Comparison of ENCODE assay signal across 8 cellular contexts in genomic region chr11:64317961-64318693, GRCh38. TPM values are rescaled to one million over a fixed set of nuclear protein-coding genes. Genes with fewer than 3 reads are reported as not detected.
A peak's percentile ranks its signal among the peaks of the same experiment; 100 is the strongest.
DNase-seq lines count a peak whose midpoint lies in the region; ATAC-seq and TF ChIP-seq lines count a peak whose summit lies in the region.

Gene PRDX5, plus strand, starts transcription at chr11:64318121. Its CDS starts 95 bp downstream, at chr11:64318216.

- H4K20me1 ChIP-seq in PC-9 (ENCODE audit: insufficient read depth), result peaks cover 5% of the 10 kb centered on the region; the same call in 1 of the 2 replicates

- intact Hi-C loops in PC-9 (cut with micrococcal nuclease; ENCODE audit: unreplicated experiment), result loop anchor here (1.0 to 2.0 kb wide), 7 partner anchors 13 to 335 kb away; partner anchors contain the start of genes ESRRA and FKBP2

- no peaks in the 10 kb centered on the region for H3K9me2 ChIP-seq in PC-9 (ENCODE audit: insufficient read depth)

- H3K27ac ChIP-seq in PC-9 (peak within 1 kb of the TSS; percentile 87), epithelial cell of prostate (peak within 1 kb of the TSS; percentile 98)

- H3K79me2 ChIP-seq in PC-9 (ENCODE audit: low read depth), result peaks cover 49% of the 10 kb centered on the region

- peaks cover 7% of the 10 kb centered on the region; the same call in 1 of the 2 replicates for H3K36me3 ChIP-seq in PC-9 (ENCODE audit: low read depth)

- peaks cover 47% of the 10 kb centered on the region for H3K4me1 ChIP-seq in PC-9 (replicated peaks; ENCODE audit: insufficient read depth)

- DNase-seq in DMS53 treated with DMSO at 0.1 percent for 48 hours (lab: John Stamatoyannopoulos, UW; ENCODE audit: unreplicated experiment) (peak; percentile 93), KBM-7 (peak; percentile 96), PC-9 (peak; percentile 92 to 99), epithelial cell of prostate (ENCODE audit: low read depth, low spot score) (peak; percentile 83), mucosa of gallbladder (ENCODE audit: low spot score) (peak; percentile 97)
- DNase-seq in activated T-cell treated with anti-CD3 and anti-CD28 coated beads, Interleukin-2, amount 50 U/mL, for 1 hour, result peak; percentile 94
- DNase-seq in stimulated activated CD8-positive, alpha-beta memory T cell treated with anti-CD3 and anti-CD28 coated beads, Interleukin-4, amount 100 ng/mL, for 4 hours (ENCODE audit: low read depth in 2 of 2, low spot score in 1 of 2), result peak; percentile 77 to 91

- H3K27me3 ChIP-seq in PC-9 (ENCODE audit: insufficient read depth, low read depth), result no peaks in the 10 kb centered on the region

- peak; percentile 55 for ATAC-seq in GM21619 (IDR thresholded peaks at IDR 0.05; ENCODE audit: unreplicated experiment)

- peak within 1 kb of the TSS; percentile 79 for H3K4me2 ChIP-seq in PC-9

- TF ChIP-seq CTCF in PC-9 (conservative IDR thresholded peaks at IDR 0.05), result peak; percentile 39; the same call in 1 of the 2 replicates

- H3K9me3 ChIP-seq in PC-9 (ENCODE audit: insufficient read depth, low read depth), result no peaks in the 10 kb centered on the region

- CTCF ChIA-PET in PC-9 (lab: Charles Lee), result interaction anchor here (0.5 to 2.7 kb wide), 22 partner anchors 13 to 425 kb away, joined by 3 to 87 read pairs (median 5); partner anchors contain the start of gene ESRRA

- peak within 1 kb of the TSS; percentile 69 for H3K4me3 ChIP-seq in PC-9

- POLR2A ChIA-PET in PC-9 (lab: Charles Lee; ENCODE audit: unreplicated experiment), result interaction anchor here (0.6 to 2.0 kb wide), 13 partner anchors 13 to 1653 kb away, joined by 3 to 38 read pairs (median 5); partner anchors contain the start of genes C11orf98, CSKMT, ESRRA and FKBP2

- in situ Hi-C loops in KBM-7 (cut with MboI; ENCODE audit: low pct_unique_long_range_greater_than_20kb, low sequenced_read_pairs), result no loop called here

- BruUV-seq in PC-9 (replicated peaks; lab: Mats Ljungman, UMichigan), result no TSS peak

- peak within 1 kb of the TSS; percentile 71 for H2AFZ ChIP-seq in PC-9

- H3F3A ChIP-seq in PC-9 (ENCODE audit: insufficient read depth, low read depth), result peaks cover 65% of the 10 kb centered on the region

RNA-seq across cellular contexts. Expression of gene PRDX5, which starts in this region (rescaled TPM):
- total RNA-seq in PC-9 (2021) (381 and 441 TPM in 2 replicates), mucosa of gallbladder (202 TPM)

Comparison
In these comparisons a context has a peak if more than half of its experiments do, and no peak if none do; other contexts are left out.
1. Peak in every context shown above with its lines: DNase-seq, ATAC-seq, H3K4me3 ChIP-seq and H3K27ac ChIP-seq.